In genomic region chr3:127135241-127136023, GRCh38 we compare ENCODE assay signal across 1 cellular context.
TF ChIP-seq lines count a peak whose summit lies in the region.

No MANE protein-coding gene starts in this region.

TF ChIP-seq in GM23338, 12 proteins besides CTCF, POLR2A, EP300 and RAD21 (continued from another document):
- TF ChIP-seq, protein P1, sequence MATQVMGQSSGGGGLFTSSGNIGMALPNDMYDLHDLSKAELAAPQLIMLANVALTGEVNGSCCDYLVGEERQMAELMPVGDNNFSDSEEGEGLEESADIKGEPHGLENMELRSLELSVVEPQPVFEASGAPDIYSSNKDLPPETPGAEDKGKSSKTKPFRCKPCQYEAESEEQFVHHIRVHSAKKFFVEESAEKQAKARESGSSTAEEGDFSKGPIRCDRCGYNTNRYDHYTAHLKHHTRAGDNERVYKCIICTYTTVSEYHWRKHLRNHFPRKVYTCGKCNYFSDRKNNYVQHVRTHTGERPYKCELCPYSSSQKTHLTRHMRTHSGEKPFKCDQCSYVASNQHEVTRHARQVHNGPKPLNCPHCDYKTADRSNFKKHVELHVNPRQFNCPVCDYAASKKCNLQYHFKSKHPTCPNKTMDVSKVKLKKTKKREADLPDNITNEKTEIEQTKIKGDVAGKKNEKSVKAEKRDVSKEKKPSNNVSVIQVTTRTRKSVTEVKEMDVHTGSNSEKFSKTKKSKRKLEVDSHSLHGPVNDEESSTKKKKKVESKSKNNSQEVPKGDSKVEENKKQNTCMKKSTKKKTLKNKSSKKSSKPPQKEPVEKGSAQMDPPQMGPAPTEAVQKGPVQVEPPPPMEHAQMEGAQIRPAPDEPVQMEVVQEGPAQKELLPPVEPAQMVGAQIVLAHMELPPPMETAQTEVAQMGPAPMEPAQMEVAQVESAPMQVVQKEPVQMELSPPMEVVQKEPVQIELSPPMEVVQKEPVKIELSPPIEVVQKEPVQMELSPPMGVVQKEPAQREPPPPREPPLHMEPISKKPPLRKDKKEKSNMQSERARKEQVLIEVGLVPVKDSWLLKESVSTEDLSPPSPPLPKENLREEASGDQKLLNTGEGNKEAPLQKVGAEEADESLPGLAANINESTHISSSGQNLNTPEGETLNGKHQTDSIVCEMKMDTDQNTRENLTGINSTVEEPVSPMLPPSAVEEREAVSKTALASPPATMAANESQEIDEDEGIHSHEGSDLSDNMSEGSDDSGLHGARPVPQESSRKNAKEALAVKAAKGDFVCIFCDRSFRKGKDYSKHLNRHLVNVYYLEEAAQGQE (IDR thresholded peaks at IDR 0.05; ENCODE audit: unreplicated experiment): no peak
- no peak for TF ChIP-seq POLR2AphosphoS5 (IDR thresholded peaks at IDR 0.05; ENCODE audit: low read depth)
- TF ChIP-seq ZNF114 (CRISPR knock-in tag; IDR thresholded peaks at IDR 0.05): no peak
